8 cellular contexts compared by ENCODE assay signal in the genomic region with DNA sequence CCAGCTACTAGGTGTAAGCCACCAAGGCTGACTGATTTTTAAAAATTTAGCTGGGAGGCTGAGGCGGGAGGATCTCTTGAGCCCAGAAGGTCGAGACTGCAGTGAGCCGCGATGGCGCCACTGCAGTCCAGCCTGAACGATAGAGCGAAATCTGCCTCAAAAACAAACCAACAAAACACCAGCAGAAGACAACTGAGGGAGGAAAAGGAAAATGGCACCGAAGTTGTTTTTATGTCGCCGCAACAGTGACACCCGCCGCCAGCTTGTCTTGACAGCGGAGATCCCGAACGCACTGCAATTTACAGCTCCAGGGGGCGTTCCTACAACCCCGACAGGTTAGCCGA. TPM values are rescaled to one million over a fixed set of nuclear protein-coding genes. Genes with fewer than 3 reads are reported as not detected.
A peak's percentile ranks its signal among the peaks of the same experiment; 100 is the strongest.
DNase-seq lines count a peak whose midpoint lies in the region; ATAC-seq and TF ChIP-seq lines count a peak whose summit lies in the region.

No MANE protein-coding gene starts in this region.

- H3K27me3 ChIP-seq in CD4-positive, CD25-positive, alpha-beta regulatory T cell (ENCODE audit: control insufficient read depth, insufficient read depth, low read length), result no peaks in the 10 kb centered on the region
- H3K27me3 ChIP-seq in breast epithelium, result peaks cover 0 to 8% of the 10 kb centered on the region in 2 donors

- no peak for ATAC-seq in CD4-positive, CD25-positive, alpha-beta regulatory T cell (ENCODE audit: low read depth in 2 of 2)
- ATAC-seq in HG03066 (IDR thresholded peaks at IDR 0.05; ENCODE audit: low read depth, unreplicated experiment), result peak; percentile 8
- no peak for ATAC-seq in naive thymus-derived CD8-positive, alpha-beta T cell

- POLR2A ChIA-PET in naive thymus-derived CD8-positive, alpha-beta T cell (lab: Charles Lee), result interaction anchor here (0.8 to 2.9 kb wide), 23 partner anchors 9 to 529 kb away, joined by 3 to 38 read pairs (median 5); a partner anchor contains a TSS

- H3K36me3 ChIP-seq in CD4-positive, CD25-positive, alpha-beta regulatory T cell (ENCODE audit: control insufficient read depth, insufficient read depth, low read length), result peaks cover 14% of the 10 kb centered on the region
- H3K36me3 ChIP-seq in breast epithelium, result no peaks in the 10 kb centered on the region

- intact Hi-C loops in breast epithelium (cut with DNase I; ENCODE audit: low total_unique reads), result loop anchor here (10.0 kb wide), 1 partner anchor 942 kb away; a partner anchor contains a TSS

- peaks cover 0 to 26% (median 4%) of the 10 kb centered on the region in 4 donors for H3K4me1 Mint-ChIP-seq in CD4-positive, CD25-positive, alpha-beta regulatory T cell
- peaks cover 9 to 23% (median 19%) of the 10 kb centered on the region in 4 donors for H3K4me1 Mint-ChIP-seq in naive thymus-derived CD8-positive, alpha-beta T cell

- peaks cover 13% of the 10 kb centered on the region for H3K4me1 ChIP-seq in CD4-positive, CD25-positive, alpha-beta regulatory T cell (ENCODE audit: control insufficient read depth, insufficient read depth, low read length, poor library complexity, severe bottlenecking)
- H3K4me1 ChIP-seq in breast epithelium, result no peaks in the 10 kb centered on the region

- H3K9me3 ChIP-seq in CD4-positive, CD25-positive, alpha-beta regulatory T cell (ENCODE audit: control insufficient read depth in 2 of 2, low read length in 2 of 2), result no peaks in the 10 kb centered on the region
- no peaks in the 10 kb centered on the region for H3K9me3 ChIP-seq in breast epithelium

- H3K4me3 ChIP-seq in CD4-positive, CD25-positive, alpha-beta regulatory T cell (ENCODE audit: low read depth, low read length), result peak overlapping the region; percentile 74
- peak overlapping the region; percentile 93 to 99 (median 94) for H3K4me3 ChIP-seq in breast epithelium

- peaks cover 1% of the 10 kb centered on the region for H3K27me3 Mint-ChIP-seq in CD4-positive, CD25-positive, alpha-beta regulatory T cell
- peaks cover 0 to 8% (median 0%) of the 10 kb centered on the region in 5 donors for H3K27me3 Mint-ChIP-seq in naive thymus-derived CD8-positive, alpha-beta T cell

- TF ChIP-seq POLR2A in breast epithelium (IDR thresholded peaks at IDR 0.05), result no peak

- H3K27ac ChIP-seq in CD4-positive, CD25-positive, alpha-beta regulatory T cell (ENCODE audit: insufficient read depth, low read length, poor library complexity, severe bottlenecking), result peak overlapping the region; percentile 82
- H3K27ac ChIP-seq in breast epithelium, result peak overlapping the region; percentile 88 to 93

- peak overlapping the region; percentile 90 to 97 (median 95) for H3K4me3 Mint-ChIP-seq in CD4-positive, CD25-positive, alpha-beta regulatory T cell
- peak overlapping the region; percentile 86 to 96 (median 93) for H3K4me3 Mint-ChIP-seq in naive thymus-derived CD8-positive, alpha-beta T cell

- peak overlapping the region; percentile 79 to 96 (median 95) for H3K27ac Mint-ChIP-seq in CD4-positive, CD25-positive, alpha-beta regulatory T cell
- peak overlapping the region; percentile 82 to 98 (median 94) for H3K27ac Mint-ChIP-seq in naive thymus-derived CD8-positive, alpha-beta T cell

- H3K9me3 Mint-ChIP-seq in CD4-positive, CD25-positive, alpha-beta regulatory T cell, result no peaks in the 10 kb centered on the region
- no peaks in the 10 kb centered on the region for H3K9me3 Mint-ChIP-seq in naive thymus-derived CD8-positive, alpha-beta T cell

- no peak for TF ChIP-seq CTCF in breast epithelium (IDR thresholded peaks at IDR 0.05)

- DNase-seq in CD4-positive, CD25-positive, alpha-beta regulatory T cell, result no peak
- DNase-seq in breast epithelium (ENCODE audit: low spot score in 2 of 2) (no peak), NCI-H748 treated with DMSO at 0.1 percent for 48 hours (lab: John Stamatoyannopoulos, UW) (no peak), NCI-H345 treated with DMSO at 0.1 percent for 48 hours (lab: John Stamatoyannopoulos, UW; ENCODE audit: unreplicated experiment) (no peak), kidney tubule cell (ENCODE audit: low spot score) (no peak), amniotic stem cell (lab: John Stamatoyannopoulos, UW) (no peak)
- no peak for DNase-seq in naive thymus-derived CD8-positive, alpha-beta T cell

- peaks cover 13% of the 10 kb centered on the region for H3K36me3 Mint-ChIP-seq in CD4-positive, CD25-positive, alpha-beta regulatory T cell
- H3K36me3 Mint-ChIP-seq in naive thymus-derived CD8-positive, alpha-beta T cell, result peaks cover 0 to 14% (median 0%) of the 10 kb centered on the region in 3 donors

RNA-seq across cellular contexts. Expression of a gene that starts 0.3 kb away (rescaled TPM):
- 41.3 TPM for total RNA-seq in CD4-positive, CD25-positive, alpha-beta regulatory T cell
- 10 to 100 TPM; 17.2 to 20.8 (median 19.8) TPM for polyA plus RNA-seq in CD4-positive, CD25-positive, alpha-beta regulatory T cell
- total RNA-seq in breast epithelium, result 10 to 100 TPM; 21.1 to 32.6 (median 22.9) TPM
- total RNA-seq in naive thymus-derived CD8-positive, alpha-beta T cell, result 10 to 100 TPM; 39.6 to 45.0 TPM
- 10 to 100 TPM; 12.6 to 15.5 (median 15.4) TPM for polyA plus RNA-seq in naive thymus-derived CD8-positive, alpha-beta T cell

RNA-seq across cellular contexts. Expression of a gene that starts 14.1 kb away (rescaled TPM):
- 1.3 TPM for total RNA-seq in CD4-positive, CD25-positive, alpha-beta regulatory T cell
- polyA plus RNA-seq in CD4-positive, CD25-positive, alpha-beta regulatory T cell, result under 1 TPM in 3 of 4 donors, not detected in 1; 0.06 to 0.13 (median 0.07) TPM
- total RNA-seq in breast epithelium, result under 1 TPM; 0.16 to 0.66 (median 0.29) TPM
- 1 to 10 TPM; 1.8 to 2.6 TPM for total RNA-seq in naive thymus-derived CD8-positive, alpha-beta T cell
- under 1 TPM in 2 of 3 donors, not detected in 1; 0.02 to 0.16 TPM for polyA plus RNA-seq in naive thymus-derived CD8-positive, alpha-beta T cell

RNA-seq across cellular contexts. Expression of a gene that starts 14.8 kb away (rescaled TPM):
- 0.91 TPM for total RNA-seq in CD4-positive, CD25-positive, alpha-beta regulatory T cell
- not detected for polyA plus RNA-seq in CD4-positive, CD25-positive, alpha-beta regulatory T cell
- under 1 TPM; 0.16 to 0.44 (median 0.33) TPM for total RNA-seq in breast epithelium
- not detected for total RNA-seq in naive thymus-derived CD8-positive, alpha-beta T cell
- not detected for polyA plus RNA-seq in naive thymus-derived CD8-positive, alpha-beta T cell

RNA-seq across cellular contexts. Expression of a gene that starts 23.4 kb away (rescaled TPM):
- total RNA-seq in CD4-positive, CD25-positive, alpha-beta regulatory T cell, result 10.9 TPM
- 1 to 10 TPM; 1.6 to 9.3 (median 5.0) TPM for polyA plus RNA-seq in CD4-positive, CD25-positive, alpha-beta regulatory T cell
- 1 to 10 TPM in 2 of 3 donors, under 1 TPM in 1; 0.66 to 8.8 (median 1.6) TPM for total RNA-seq in breast epithelium
- not detected for total RNA-seq in naive thymus-derived CD8-positive, alpha-beta T cell
- under 1 TPM in 1 of 3 donors, not detected in 2; 0.07 TPM for polyA plus RNA-seq in naive thymus-derived CD8-positive, alpha-beta T cell

RNA-seq across cellular contexts. Expression of a gene that starts 28.2 kb away (rescaled TPM):
- total RNA-seq in CD4-positive, CD25-positive, alpha-beta regulatory T cell, result 104 TPM
- polyA plus RNA-seq in CD4-positive, CD25-positive, alpha-beta regulatory T cell, result 100 to 1,000 TPM; 177 to 254 (median 222) TPM
- 100 to 1,000 TPM; 203 to 598 (median 218) TPM for total RNA-seq in breast epithelium
- 10 to 100 TPM; 73.8 to 80.7 TPM for total RNA-seq in naive thymus-derived CD8-positive, alpha-beta T cell
- polyA plus RNA-seq in naive thymus-derived CD8-positive, alpha-beta T cell, result 100 to 1,000 TPM; 137 to 139 (median 137) TPM
